ENCODE assay signal across 1 cellular context in genomic region chrX:136065044-136065671, GRCh38.
A peak's percentile ranks its signal among the peaks of the same experiment; 100 is the strongest.
TF ChIP-seq lines count a peak whose summit lies in the region.

No MANE protein-coding gene starts in this region.

TF ChIP-seq in HEK293, 187 proteins besides CTCF, POLR2A, EP300 and RAD21 (continued from another document and continues in another):
- TF ChIP-seq ZNF148 (tag by site-specific recombination; IDR thresholded peaks at IDR 0.05; ENCODE audit: borderline replicate concordance): no peak
- no peak for TF ChIP-seq ZIC2 (tag by site-specific recombination; IDR thresholded peaks at IDR 0.05)
- peak; percentile 83 for TF ChIP-seq ZBTB21 (tag by site-specific recombination; IDR thresholded peaks at IDR 0.05)
- TF ChIP-seq ZNF830 (tag by site-specific recombination; IDR thresholded peaks at IDR 0.05; ENCODE audit: low read depth): no peak
- TF ChIP-seq ZNF202 (tag by site-specific recombination; IDR thresholded peaks at IDR 0.05; ENCODE audit: borderline replicate concordance): no peak
- peak; percentile 38; the same call in 1 of the 2 replicates for TF ChIP-seq ZSCAN30 (tag by site-specific recombination; IDR thresholded peaks at IDR 0.05)
- TF ChIP-seq ZNF169 (tag by site-specific recombination; IDR thresholded peaks at IDR 0.05): no peak
- no peak for TF ChIP-seq ZFP3 (tag by site-specific recombination; IDR thresholded peaks at IDR 0.05; ENCODE audit: low read depth)
- TF ChIP-seq ZNF394 (tag by site-specific recombination; IDR thresholded peaks at IDR 0.05; ENCODE audit: borderline replicate concordance): peak; percentile 75; the same call in 1 of the 2 replicates
- peak; percentile 50; the same call in 1 of the 2 replicates for TF ChIP-seq ZBTB8A (tag by site-specific recombination; IDR thresholded peaks at IDR 0.05)
- TF ChIP-seq ZNF24 (tag by site-specific recombination; IDR thresholded peaks at IDR 0.05): peak; percentile 97
- peak; percentile 20; the same call in 1 of the 2 replicates for TF ChIP-seq ZNF501 (tag by site-specific recombination; IDR thresholded peaks at IDR 0.05)
- peak; percentile 62 for TF ChIP-seq PATZ1 (tag by site-specific recombination; IDR thresholded peaks at IDR 0.05)
- no peak for TF ChIP-seq MYNN (tag by site-specific recombination; IDR thresholded peaks at IDR 0.05; ENCODE audit: borderline replicate concordance)
- TF ChIP-seq HOXC10 (CRISPR knock-in tag; IDR thresholded peaks at IDR 0.05): no peak
- TF ChIP-seq ZFP69B (tag by site-specific recombination; IDR thresholded peaks at IDR 0.05): peak; percentile 78; the same call in 1 of the 2 replicates
- TF ChIP-seq ZNF585B (tag by site-specific recombination; IDR thresholded peaks at IDR 0.05): no peak
- TF ChIP-seq ZNF654 (tag by site-specific recombination; IDR thresholded peaks at IDR 0.05; ENCODE audit: low read depth): peak; percentile 10; the same call in 1 of the 2 replicates
- 0 out of 2 replicates have a peak, but pooled peaks have one; percentile 13 for TF ChIP-seq ZNF341 (tag by site-specific recombination; IDR thresholded peaks at IDR 0.05; ENCODE audit: low read depth)
- TF ChIP-seq ZNF114 (tag by site-specific recombination; IDR thresholded peaks at IDR 0.05): no peak
- no peak for TF ChIP-seq ZNF510 (tag by site-specific recombination; IDR thresholded peaks at IDR 0.05; ENCODE audit: insufficient replicate concordance)
- TF ChIP-seq ZFP41 (tag by site-specific recombination; IDR thresholded peaks at IDR 0.05; ENCODE audit: borderline replicate concordance): no peak
- 0 out of 2 replicates have a peak, but pooled peaks have one; percentile 12 for TF ChIP-seq YY1 (tag by site-specific recombination; IDR thresholded peaks at IDR 0.05)
- TF ChIP-seq OSR2 (tag by site-specific recombination; IDR thresholded peaks at IDR 0.05): peak; percentile 79
- TF ChIP-seq TSHZ1 (tag by site-specific recombination; IDR thresholded peaks at IDR 0.05; ENCODE audit: borderline replicate concordance): peak; percentile 75
- TF ChIP-seq ZNF157 (tag by site-specific recombination; IDR thresholded peaks at IDR 0.05): no peak
- no peak for TF ChIP-seq ZNF423 (tag by site-specific recombination; IDR thresholded peaks at IDR 0.05)
- TF ChIP-seq ZNF645 (tag by site-specific recombination; IDR thresholded peaks at IDR 0.05): no peak
- peak; percentile 54 for TF ChIP-seq KLF16 (tag by site-specific recombination; IDR thresholded peaks at IDR 0.05)
- peak; percentile 78 for TF ChIP-seq ZBTB48 (tag by site-specific recombination; IDR thresholded peaks at IDR 0.05)
- no peak for TF ChIP-seq ZNF416 (tag by site-specific recombination; IDR thresholded peaks at IDR 0.05)
- TF ChIP-seq HOXA7 (CRISPR knock-in tag; IDR thresholded peaks at IDR 0.05; ENCODE audit: borderline replicate concordance): no peak
- no peak for TF ChIP-seq ZNF560 (tag by site-specific recombination; IDR thresholded peaks at IDR 0.05; ENCODE audit: borderline replicate concordance)
- TF ChIP-seq PRDM10 (tag by site-specific recombination; IDR thresholded peaks at IDR 0.05): peak; percentile 51
- TF ChIP-seq ZNF221 (tag by site-specific recombination; IDR thresholded peaks at IDR 0.05; ENCODE audit: borderline replicate concordance): no peak
- TF ChIP-seq ZNF513 (tag by site-specific recombination; IDR thresholded peaks at IDR 0.05): peak; percentile 38; the same call in 1 of the 2 replicates
- TF ChIP-seq PRDM2 (tag by site-specific recombination; IDR thresholded peaks at IDR 0.05; ENCODE audit: borderline replicate concordance): no peak
